ENCODE assay signal across 8 cellular contexts in genomic region chr6:32933661-32934085, GRCh38. TPM values are rescaled to one million over a fixed set of nuclear protein-coding genes. Genes with fewer than 3 reads are reported as not detected.
DNase-seq lines count a peak whose midpoint lies in the region; ATAC-seq, FAIRE-seq and TF ChIP-seq lines count a peak whose summit lies in the region.

No MANE protein-coding gene starts in this region.

- H3K4me3 Mint-ChIP-seq in activated CD4-positive, alpha-beta memory T cell treated with anti-CD3 and anti-CD28 coated beads, Interleukin-2, amount 10 ng/mL, durations not matched to agents 7 days and 5 days, result no peak overlapping the region

- no peak overlapping the region for H3K4me3 ChIP-seq in AG04450 (ENCODE audit: low read depth, low read length)

- DNase-seq in AG04450 (ENCODE audit: low read depth, low spot score) (peak; percentile 56), GM19239 (ENCODE audit: insufficient read length, low spot score) (no peak), NCI-H748 treated with DMSO at 0.1 percent for 48 hours (lab: John Stamatoyannopoulos, UW) (peak; percentile 66), medulla oblongata (ENCODE audit: extremely low spot score) (peak; percentile 89)
- DNase-seq in activated CD4-positive, alpha-beta memory T cell treated with anti-CD3 and anti-CD28 coated beads, Interleukin-2, amount 10 ng/mL, durations not matched to agents 7 days and 5 days, result peak; percentile 79
- peak; percentile 79 for DNase-seq in effector CD4-positive, alpha-beta T cell
- peak; percentile 37 to 50 for DNase-seq in stimulated activated CD8-positive, alpha-beta memory T cell treated with anti-CD3 and anti-CD28 coated beads, Interleukin-15, amount 100 ng/mL, for 4 hours (ENCODE audit: low read depth in 2 of 2)

- peaks cover 2% of the 10 kb centered on the region for H3K27me3 Mint-ChIP-seq in activated CD4-positive, alpha-beta memory T cell treated with anti-CD3 and anti-CD28 coated beads, Interleukin-2, amount 10 ng/mL, durations not matched to agents 7 days and 5 days

- H3K9me3 Mint-ChIP-seq in activated CD4-positive, alpha-beta memory T cell treated with anti-CD3 and anti-CD28 coated beads, Interleukin-2, amount 10 ng/mL, durations not matched to agents 7 days and 5 days, result no peaks in the 10 kb centered on the region

- peaks cover 16% of the 10 kb centered on the region for H3K4me1 Mint-ChIP-seq in activated CD4-positive, alpha-beta memory T cell treated with anti-CD3 and anti-CD28 coated beads, Interleukin-2, amount 10 ng/mL, durations not matched to agents 7 days and 5 days

- peak; percentile 82 for TF ChIP-seq CTCF in AG04450 (IDR thresholded peaks at IDR 0.05; ENCODE audit: low read depth, low read length)

- POLR2A ChIA-PET in AG04450 (lab: Yijun Ruan, JAX), result interaction anchor here (0.6 to 3.6 kb wide), 4 partner anchors 21 to 51 kb away, joined by 4 to 48 read pairs (median 8); no protein-coding TSS in a partner anchor
- POLR2A ChIA-PET in activated CD4-positive, alpha-beta memory T cell treated with anti-CD3 and anti-CD28 coated beads, Interleukin-2, amount 10 ng/mL, durations not matched to agents 7 days and 5 days (lab: Charles Lee), result interaction anchor here (0.6 to 7.1 kb wide), 16 partner anchors 9 to 88 kb away, joined by 3 to 135 read pairs (median 4); partner anchors contain the start of genes BRD2 and HLA-DMA

- H3K36me3 Mint-ChIP-seq in activated CD4-positive, alpha-beta memory T cell treated with anti-CD3 and anti-CD28 coated beads, Interleukin-2, amount 10 ng/mL, durations not matched to agents 7 days and 5 days (ENCODE audit: low read depth), result peaks cover 23% of the 10 kb centered on the region

- CTCF ChIA-PET in AG04450 (lab: Charles Lee), result interaction anchor here (0.5 to 5.2 kb wide), 54 partner anchors 8 to 555 kb away, joined by 3 to 252 read pairs (median 9); partner anchors contain the start of genes BRD2, HLA-DMA, HSD17B8 and TAP2
- CTCF ChIA-PET in activated CD4-positive, alpha-beta memory T cell treated with anti-CD3 and anti-CD28 coated beads, Interleukin-2, amount 10 ng/mL, durations not matched to agents 7 days and 5 days (lab: Charles Lee), result interaction anchor here (0.6 to 7.0 kb wide), 37 partner anchors 8 to 315 kb away, joined by 3 to 181 read pairs (median 7); partner anchors contain the start of genes BRD2, HLA-DMA, HLA-DPA1 and HLA-DPB1

- H3K9me3 ChIP-seq in AG04450 (ENCODE audit: control insufficient read depth, insufficient read depth, low read length), result no peaks in the 10 kb centered on the region

- H3K27ac Mint-ChIP-seq in activated CD4-positive, alpha-beta memory T cell treated with anti-CD3 and anti-CD28 coated beads, Interleukin-2, amount 10 ng/mL, durations not matched to agents 7 days and 5 days, result no peak overlapping the region

- FAIRE-seq in GM19239 (lab: Jason Lieb, UNC), result peak; percentile 94

- H3K27ac ChIP-seq in AG04450 (ENCODE audit: low read depth, low read length), result no peak overlapping the region

- H3K27me3 ChIP-seq in AG04450 (ENCODE audit: control insufficient read depth, insufficient read depth, low read length), result peaks cover 25% of the 10 kb centered on the region

- ATAC-seq in GM19397 (IDR thresholded peaks at IDR 0.05; ENCODE audit: unreplicated experiment), result no peak

RNA-seq across cellular contexts. Expression of gene HLA-DMB, which starts 7.2 kb away (rescaled TPM):
- 0.07 and 0.12 TPM in 2 replicates for polyA plus RNA-seq in AG04450 (2011; rRNA removed)
- polyA minus RNA-seq in AG04450 (2011; rRNA and poly(A)+ RNA removed), result not detected in 2 replicates
- 10 to 100 TPM; 19.1 to 20.0 TPM for total RNA-seq in activated CD4-positive, alpha-beta memory T cell treated with anti-CD3 and anti-CD28 coated beads, Interleukin-2, amount 10 ng/mL, durations not matched to agents 7 days and 5 days

RNA-seq across cellular contexts. Expression of gene HLA-DMA, which starts 19.2 kb away (rescaled TPM):
- 7.1 and 8.2 TPM in 2 replicates for polyA plus RNA-seq in AG04450 (2011; rRNA removed)
- 4.5 TPM in 2 replicates for polyA minus RNA-seq in AG04450 (2011; rRNA and poly(A)+ RNA removed)
- total RNA-seq in activated CD4-positive, alpha-beta memory T cell treated with anti-CD3 and anti-CD28 coated beads, Interleukin-2, amount 10 ng/mL, durations not matched to agents 7 days and 5 days, result 10 to 100 TPM; 54.0 to 54.3 TPM

RNA-seq across cellular contexts. Expression of gene BRD2, which starts 34.7 kb away (rescaled TPM):
- 110 and 138 TPM in 2 replicates for polyA plus RNA-seq in AG04450 (2011; rRNA removed)
- polyA minus RNA-seq in AG04450 (2011; rRNA and poly(A)+ RNA removed), result 102 and 104 TPM in 2 replicates
- total RNA-seq in activated CD4-positive, alpha-beta memory T cell treated with anti-CD3 and anti-CD28 coated beads, Interleukin-2, amount 10 ng/mL, durations not matched to agents 7 days and 5 days, result 100 to 1,000 TPM; 290 to 297 TPM
